Comparison of ENCODE assay signal across 18 cellular contexts in genomic region chr2:61713457-61713856, GRCh38.
DNase-seq lines count a peak whose midpoint lies in the region; ATAC-seq, FAIRE-seq and TF ChIP-seq lines count a peak whose summit lies in the region.
"Had no signal": no experiment of that assay in that cellular context is flagged by ENCODE, and none has a peak within 500 bp of the region (broad histone marks: within the 10 kb centered on the region; RNA-seq: fewer than 3 reads in every experiment).

No MANE protein-coding gene starts in this region.

- no peaks in the 10 kb centered on the region for H3K79me2 ChIP-seq in GM12878 (ENCODE audit: control insufficient read depth, insufficient read depth, low read length)

- H3K4me2 ChIP-seq in GM12878 (ENCODE audit: control insufficient read depth, insufficient read depth) = no peak overlapping the region
- H3K4me2 ChIP-seq: BLaER1 treated with 17β-estradiol and CSF1 and Interleukin-3, amounts not matched to agents 10 nM and 100 nM; KMS-11 had no signal

- H3K27me3 ChIP-seq in GM12878 (replicated peaks in 1 of 2; ENCODE audit: control insufficient read depth in 2 of 2, insufficient read depth in 2 of 2, low read length in 1 of 2) (no peaks in the 10 kb centered on the region), heart right ventricle (no peaks in the 10 kb centered on the region), liver (ENCODE audit: control insufficient read depth in 4 of 4, insufficient read depth in 4 of 4, low read length in 3 of 4) (no peaks in the 10 kb centered on the region), suprapubic skin (no peaks in the 10 kb centered on the region)
- H3K27me3 ChIP-seq: BLaER1 treated with 17β-estradiol and CSF1 and Interleukin-3, amounts not matched to agents 10 nM and 100 nM had no signal

- no TSS peak for BruUV-seq in GM12878 (replicated peaks; lab: Mats Ljungman, UMichigan)

- TF ChIP-seq POLR2A in GM12878 (IDR thresholded peaks at IDR 0.05; ENCODE audit: low read depth, low read length) (no peak), suprapubic skin (IDR thresholded peaks at IDR 0.05) (no peak)

- no peak for DNase-seq in GM12878 (ENCODE audit: low read depth, low spot score)
- no peak for DNase-seq in heart right ventricle
- no peak for DNase-seq in suprapubic skin (ENCODE audit: low spot score in 2 of 2)
- no peak for DNase-seq in OCI-M2 (lab: John Stamatoyannopoulos, UW; ENCODE audit: unreplicated experiment)
- DNase-seq: CD8-positive, alpha-beta T cell; MV-4-11; NCI-H1694 treated with DMSO at 0.1 percent for 48 hours; NCI-H2107; NCI-H2227 treated with DMSO at 0.1 percent for 48 hours; NCI-H510A treated with DMSO at 0.1 percent for 48 hours; NCI-H774; OCI-M1 had no signal

- CTCF ChIA-PET in GM12878 (lab: Yijun Ruan, JAX) = no interaction called here

- no peak for FAIRE-seq in GM12878 (lab: Jason Lieb, UNC)

- in situ Hi-C loops in GM12878 (cut with MboI) = no loop called here

- H3K36me3 ChIP-seq in GM12878 (ENCODE audit: control insufficient read depth in 2 of 2, insufficient read depth in 2 of 2, low read length in 1 of 2) = no peaks in the 10 kb centered on the region
- no peaks in the 10 kb centered on the region for H3K36me3 ChIP-seq in heart right ventricle
- H3K36me3 ChIP-seq in liver (ENCODE audit: control insufficient read depth in 4 of 4, insufficient read depth in 3 of 4, low read depth in 1 of 4, low read length in 3 of 4) = no peaks in the 10 kb centered on the region
- H3K36me3 ChIP-seq in suprapubic skin = no peaks in the 10 kb centered on the region
- H3K36me3 ChIP-seq: BLaER1 treated with 17β-estradiol and CSF1 and Interleukin-3, amounts not matched to agents 10 nM and 100 nM had no signal

- H3K4me3 ChIP-seq in GM12878 (no peak overlapping the region), heart right ventricle (no peak overlapping the region), liver (ENCODE audit: low read depth in 1 of 3, low read length in 3 of 3) (no peak overlapping the region), suprapubic skin (no peak overlapping the region)
- H3K4me3 ChIP-seq: BLaER1 treated with 17β-estradiol and CSF1 and Interleukin-3, amounts not matched to agents 10 nM and 100 nM had no signal

- no peak overlapping the region for H2AFZ ChIP-seq in GM12878 (ENCODE audit: control insufficient read depth, low read depth, low read length)

- H3K9me3 ChIP-seq in GM12878 (replicated peaks; ENCODE audit: control insufficient read depth, insufficient read depth, low read length) (no peaks in the 10 kb centered on the region), heart right ventricle (no peaks in the 10 kb centered on the region), liver (ENCODE audit: control insufficient read depth in 4 of 4, low read length in 3 of 4) (no peaks in the 10 kb centered on the region), suprapubic skin (no peaks in the 10 kb centered on the region)
- H3K9me3 ChIP-seq: BLaER1 treated with 17β-estradiol and CSF1 and Interleukin-3, amounts not matched to agents 10 nM and 100 nM had no signal

- 0 out of 3 replicates have a peak, but pooled peaks have one; percentile 31 for ATAC-seq in GM12878
- peak in 6 of 8 donors; percentile 60 to 81 (median 74) for ATAC-seq in heart right ventricle
- ATAC-seq in GM18868 (IDR thresholded peaks at IDR 0.05; ENCODE audit: unreplicated experiment) = no peak
- no peak for ATAC-seq in GM19328 (IDR thresholded peaks at IDR 0.05; ENCODE audit: unreplicated experiment)
- ATAC-seq: CD8-positive, alpha-beta T cell; HCT116 had no signal

- RAD21 ChIA-PET in GM12878 (lab: Charles Lee; ENCODE audit: unreplicated experiment) = no interaction called here

- H3K27ac ChIP-seq in GM12878 (ENCODE audit: control insufficient read depth, insufficient read depth) = no peak overlapping the region
- H3K27ac ChIP-seq in heart right ventricle = peak overlapping the region in 9 of 10 donors; percentile 39 to 69 (median 59)
- no peak overlapping the region for H3K27ac ChIP-seq in liver (ENCODE audit: low read depth in 1 of 2, low read length in 2 of 2)
- peak overlapping the region; percentile 29 for H3K27ac ChIP-seq in suprapubic skin
- H3K27ac ChIP-seq: BLaER1 treated with 17β-estradiol and CSF1 and Interleukin-3, amounts not matched to agents 10 nM and 100 nM; KMS-11 had no signal

- TF ChIP-seq CTCF in GM12878 (IDR thresholded peaks at IDR 0.05 in 2 of 3, conservative IDR thresholded peaks at IDR 0.05 in 1 of 3; ENCODE audit: control insufficient read depth in 2 of 3, extremely low read depth in 1 of 3, insufficient read depth in 1 of 3, low read depth in 3 of 3, low read length in 3 of 3) (no peak), heart right ventricle (IDR thresholded peaks at IDR 0.05) (no peak), liver (IDR thresholded peaks at IDR 0.05; ENCODE audit: low read depth, low read length, missing input control) (no peak), suprapubic skin (IDR thresholded peaks at IDR 0.05) (no peak)

- TF ChIP-seq RAD21 in GM12878 (IDR thresholded peaks at IDR 0.05; ENCODE audit: insufficient read depth, low read depth, low read length) = no peak
- peak in 1 of 2 donors; percentile 45 for TF ChIP-seq RAD21 in liver (IDR thresholded peaks at IDR 0.05)

- H4K20me1 ChIP-seq in GM12878 (ENCODE audit: control insufficient read depth, insufficient read depth) = no peaks in the 10 kb centered on the region
- H4K20me1 ChIP-seq: BLaER1 treated with 17β-estradiol and CSF1 and Interleukin-3, amounts not matched to agents 10 nM and 100 nM had no signal

- no peak overlapping the region for H3K9ac ChIP-seq in GM12878 (ENCODE audit: control insufficient read depth, insufficient read depth, low read length)
- no peak overlapping the region for H3K9ac ChIP-seq in liver (ENCODE audit: low read depth in 1 of 2, low read length in 2 of 2)
- H3K9ac ChIP-seq: BLaER1 treated with 17β-estradiol and CSF1 and Interleukin-3, amounts not matched to agents 10 nM and 100 nM; KMS-11 had no signal

- SMC1A ChIA-PET in GM12878 (lab: Charles Lee; ENCODE audit: uncharacterized antibody, unreplicated experiment) = interaction anchor here (1.0 to 1.2 kb wide), 2 partner anchors 10 to 49 kb away, joined by 3 to 4 read pairs; no protein-coding TSS in a partner anchor

- H3K4me1 ChIP-seq in GM12878 (ENCODE audit: control insufficient read depth, insufficient read depth, low read length) (peaks cover 2% of the 10 kb centered on the region), heart right ventricle (peaks cover 0 to 22% (median 0%) of the 10 kb centered on the region in 9 donors), liver (ENCODE audit: control insufficient read depth in 4 of 4, insufficient read depth in 4 of 4, low read length in 3 of 4) (peaks cover 0 to 13% (median 8%) of the 10 kb centered on the region in 4 donors), suprapubic skin (peaks cover 5% of the 10 kb centered on the region)

- TF ChIP-seq EP300 in GM12878 (IDR thresholded peaks at IDR 0.05; ENCODE audit: borderline replicate concordance in 1 of 2, control insufficient read depth in 1 of 2, low read depth in 2 of 2, low read length in 2 of 2) (no peak), suprapubic skin (IDR thresholded peaks at IDR 0.05) (no peak)

- POLR2A ChIA-PET in GM12878 (lab: Charles Lee) = interaction anchor here (0.6 kb wide), 1 partner anchor 136 kb away, joined by 4 read pairs; no protein-coding TSS in a partner anchor

- WGBS in GM12878 (ENCODE audit: insufficient coverage, insufficient replicate concordance, low lambda C conversion rate, missing lambda C conversion rate) = 73% methylated on average over 6 of the region's 6 CpGs
- 64 to 65% methylated on average over 6 of the region's 6 CpGs for WGBS in heart right ventricle, 2 donors
- 69% methylated on average over 6 of the region's 6 CpGs for WGBS in liver
- WGBS in suprapubic skin = 61% methylated on average over 6 of the region's 6 CpGs

- intact Hi-C loops in GM12878 (cut with micrococcal nuclease; ENCODE audit: unreplicated experiment) (no loop called here), heart right ventricle (cut with DNase I) (no loop called here)

TF ChIP-seq in GM12878, 131 proteins besides CTCF, POLR2A, EP300 and RAD21:
- TF ChIP-seq STAT3 (IDR thresholded peaks at IDR 0.05; ENCODE audit: low read depth, low read length) (no peak), CHD2 (IDR thresholded peaks at IDR 0.05; ENCODE audit: borderline replicate concordance, low read depth, low read length) (no peak)
TF ChIP-seq in GM12878: peak in this region for 0.

TF ChIP-seq in liver, 16 proteins besides CTCF, POLR2A, EP300 and RAD21 (continues in another document):
- TF ChIP-seq JUND (IDR thresholded peaks at IDR 0.05) = peak; percentile 30 to 91
- no peak for TF ChIP-seq GABPA (IDR thresholded peaks at IDR 0.05 in 1 of 2, conservative IDR thresholded peaks at IDR 0.05 in 1 of 2)
- TF ChIP-seq NR2F2 (IDR thresholded peaks at IDR 0.05) = no peak
- no peak for TF ChIP-seq TAF1 (conservative IDR thresholded peaks at IDR 0.05)
- peak; percentile 12 for TF ChIP-seq REST (IDR thresholded peaks at IDR 0.05)
- no peak for TF ChIP-seq FOXA2 (IDR thresholded peaks at IDR 0.05)
- TF ChIP-seq YY1 (IDR thresholded peaks at IDR 0.05) = peak; percentile 26
- TF ChIP-seq RXRA (IDR thresholded peaks at IDR 0.05) = peak; percentile 56 to 89
- TF ChIP-seq FOXA1 (IDR thresholded peaks at IDR 0.05) = no peak
- TF ChIP-seq SP1 (IDR thresholded peaks at IDR 0.05) = peak; percentile 90
- peak; percentile 41 for TF ChIP-seq HNF4G (IDR thresholded peaks at IDR 0.05)

Comparison
In these comparisons a context has a peak if more than half of its experiments do, and no peak if none do; other contexts are left out.
1. ATAC-seq: peak in GM12878 (single experiment) and heart right ventricle (6 of 8); none in GM18868 (single experiment) and GM19328 (single experiment).
2. H3K27ac ChIP-seq: peak in heart right ventricle (9 of 10) and suprapubic skin (single experiment); none in GM12878 (single experiment) and liver (0 of 2).